ENCODE assay signal across 24 cellular contexts in genomic region chr5:52996966-52997365, GRCh38. TPM values are rescaled to one million over a fixed set of nuclear protein-coding genes. Genes with fewer than 3 reads are reported as not detected.
DNase-seq lines count a peak whose midpoint lies in the region; ATAC-seq and TF ChIP-seq lines count a peak whose summit lies in the region.
"Had no signal": no experiment of that assay in that cellular context is flagged by ENCODE, and none has a peak within 500 bp of the region (broad histone marks: within the 10 kb centered on the region; RNA-seq: fewer than 3 reads in every experiment).

No MANE protein-coding gene starts in this region.

- no peaks in the 10 kb centered on the region for H3K9me2 ChIP-seq in hepatocyte (replicated peaks; ENCODE audit: insufficient read depth)
- H3K9me2 ChIP-seq in GM23338 (ENCODE audit: insufficient read depth), result no peaks in the 10 kb centered on the region; the same call in 1 of the 2 replicates

- intact Hi-C loops in Calu3 (cut with micrococcal nuclease; ENCODE audit: unreplicated experiment), result loop anchor here (5.0 kb wide), 1 partner anchor 35 kb away; no protein-coding TSS in a partner anchor

- H3K27me3 ChIP-seq in hepatocyte, result no peaks in the 10 kb centered on the region
- H3K27me3 ChIP-seq in neural progenitor cell, result no peaks in the 10 kb centered on the region
- H3K27me3 ChIP-seq in GM23338 (ENCODE audit: insufficient read depth), result no peaks in the 10 kb centered on the region

- H3K4me1 ChIP-seq in hepatocyte (ENCODE audit: insufficient read depth) (no peaks in the 10 kb centered on the region), neural progenitor cell (peaks cover 8% of the 10 kb centered on the region), GM23338 (ENCODE audit: insufficient read depth) (no peaks in the 10 kb centered on the region)

- no peak overlapping the region for H3K9ac ChIP-seq in neural progenitor cell

- H4K20me1 ChIP-seq in hepatocyte (ENCODE audit: insufficient read depth, poor library complexity, severe bottlenecking), result no peaks in the 10 kb centered on the region
- H4K20me1 ChIP-seq in neural progenitor cell (ENCODE audit: low read depth), result no peaks in the 10 kb centered on the region
- H4K20me1 ChIP-seq in GM23338 (replicated peaks; ENCODE audit: insufficient read depth), result no peaks in the 10 kb centered on the region; the same call in 1 of the 2 replicates

- peak overlapping the region; percentile 21 for H3K4me3 Mint-ChIP-seq in Calu3 (ENCODE audit: low read depth, unreplicated experiment)
- H3K4me3 Mint-ChIP-seq in brain, result peak overlapping the region; percentile 9 to 72 (median 37)
- H3K4me3 Mint-ChIP-seq in neural progenitor cell, result peak overlapping the region; percentile 61
- H3K4me3 Mint-ChIP-seq in stimulated activated memory B cell treated with anti-CD40 and anti-IgM and Interleukin-4, amounts not matched to agents 10 μg/mL and 1 μg/mL and 100 μg/mL, for 72 hours, result no peak overlapping the region
- no peak overlapping the region for H3K4me3 Mint-ChIP-seq in GM23338
- H3K4me3 Mint-ChIP-seq: activated naive CD4-positive, alpha-beta T cell treated with anti-CD3 and anti-CD28 coated beads, Interleukin-2, amount 50 U/mL, for 24 hours; activated T-cell treated with anti-CD3 and anti-CD28 coated beads, Interleukin-2, amount 50 U/mL, for 72 hours; HFFc6; T-cell had no signal

- H3K36me3 ChIP-seq in hepatocyte (replicated peaks; ENCODE audit: insufficient read depth, low read depth) (no peaks in the 10 kb centered on the region), neural progenitor cell (no peaks in the 10 kb centered on the region), GM23338 (ENCODE audit: insufficient read depth) (no peaks in the 10 kb centered on the region)
- H3K36me3 ChIP-seq: neutrophil had no signal

- H3K27me3 Mint-ChIP-seq in Calu3 (ENCODE audit: unreplicated experiment), result no peaks in the 10 kb centered on the region
- peaks cover 8% of the 10 kb centered on the region for H3K27me3 Mint-ChIP-seq in brain
- H3K27me3 Mint-ChIP-seq in neural progenitor cell (ENCODE audit: insufficient read depth, low read depth), result peaks cover 2% of the 10 kb centered on the region
- H3K27me3 Mint-ChIP-seq in stimulated activated memory B cell treated with anti-CD40 and anti-IgM and Interleukin-4, amounts not matched to agents 10 μg/mL and 1 μg/mL and 100 μg/mL, for 72 hours, result peaks cover 12% of the 10 kb centered on the region
- H3K27me3 Mint-ChIP-seq in GM23338 (ENCODE audit: insufficient read depth, low read depth, poor library complexity), result no peaks in the 10 kb centered on the region

- H3K4me2 ChIP-seq in hepatocyte (peak overlapping the region; percentile 55), neural progenitor cell (no peak overlapping the region), GM23338 (no peak overlapping the region)

- BruUV-seq in Calu3 (replicated peaks; lab: Mats Ljungman, UMichigan), result no TSS peak

- DNase-seq in Calu3, result no peak
- DNase-seq in hepatocyte (ENCODE audit: low spot score), result no peak
- DNase-seq in neural progenitor cell (ENCODE audit: low spot score), result no peak
- no peak for DNase-seq in NCI-H2081 treated with DMSO at 0.1 percent for 48 hours (lab: John Stamatoyannopoulos, UW)
- DNase-seq in GM23338 (ENCODE audit: low spot score), result no peak
- DNase-seq: activated CD4-positive, alpha-beta T cell treated with anti-CD3 and anti-CD28 coated beads for 1 hour; activated CD8-positive, alpha-beta memory T cell treated with anti-CD3 and anti-CD28 coated beads for 24 hours; activated T-cell treated with anti-CD3 and anti-CD28 coated beads, Interleukin-2, amount 50 U/mL, for 72 hours; foreskin fibroblast; HFFc6; left cardiac atrium; NCI-H2107; NCI-H524; right cardiac atrium; stimulated activated CD4-positive, alpha-beta T cell treated with anti-CD3 and anti-CD28 coated beads, Interleukin-15, amount 100 ng/mL, for 24 hours; T-cell had no signal

- H3K36me3 Mint-ChIP-seq in Calu3 (ENCODE audit: insufficient read depth, unreplicated experiment) (peaks cover 33% of the 10 kb centered on the region), brain (no peaks in the 10 kb centered on the region), neural progenitor cell (peaks cover 3% of the 10 kb centered on the region), GM23338 (ENCODE audit: low read depth) (no peaks in the 10 kb centered on the region)
- no peaks in the 10 kb centered on the region for H3K36me3 Mint-ChIP-seq in stimulated activated memory B cell treated with anti-CD40 and anti-IgM and Interleukin-4, amounts not matched to agents 10 μg/mL and 1 μg/mL and 100 μg/mL, for 72 hours
- H3K36me3 Mint-ChIP-seq: activated naive CD4-positive, alpha-beta T cell treated with anti-CD3 and anti-CD28 coated beads, Interleukin-2, amount 50 U/mL, for 24 hours; T-cell had no signal

- H3K79me2 ChIP-seq in hepatocyte (peaks cover 8% of the 10 kb centered on the region), neural progenitor cell (ENCODE audit: low read depth) (no peaks in the 10 kb centered on the region), GM23338 (replicated peaks; ENCODE audit: insufficient read depth) (0 out of 2 replicates have a peak, but pooled peaks cover 4% of the 10 kb centered on the region)

- 68% methylated on average over 1 of the region's 1 CpG for WGBS in hepatocyte (ENCODE audit: low lambda C conversion rate, missing lambda C conversion rate)

- no peak for ATAC-seq in stimulated activated memory B cell treated with anti-CD40 and anti-IgM and Interleukin-4, amounts not matched to agents 10 μg/mL and 1 μg/mL and 100 μg/mL, for 72 hours
- no peak for ATAC-seq in GM21529 (IDR thresholded peaks at IDR 0.05; ENCODE audit: unreplicated experiment)
- ATAC-seq in GM23338, result no peak
- ATAC-seq: activated T-cell treated with anti-CD3 and anti-CD28 coated beads, Interleukin-2, amount 50 U/mL, for 72 hours; left cardiac atrium; right cardiac atrium; Right ventricle myocardium inferior; T-cell had no signal

- H3K4me3 ChIP-seq in hepatocyte (no peak overlapping the region), neural progenitor cell (no peak overlapping the region), GM23338 (no peak overlapping the region)
- H3K4me3 ChIP-seq: coronary artery had no signal

- CTCF ChIA-PET in Calu3 (lab: Charles Lee), result interaction anchor here (1.1 to 3.6 kb wide), 4 partner anchors 8 to 48 kb away, joined by 3 to 14 read pairs (median 6); partner anchors contain the start of gene ITGA2

- peak overlapping the region; percentile 12 for H2AFZ ChIP-seq in hepatocyte
- no peak overlapping the region for H2AFZ ChIP-seq in neural progenitor cell (replicated peaks)
- H2AFZ ChIP-seq in GM23338, result no peak overlapping the region

- H3F3A ChIP-seq in neural progenitor cell (ENCODE audit: low read depth) (no peaks in the 10 kb centered on the region), GM23338 (replicated peaks; ENCODE audit: low read depth) (no peaks in the 10 kb centered on the region)

- TF ChIP-seq CTCF in Calu3 (IDR thresholded peaks at IDR 0.05; ENCODE audit: unreplicated experiment) (no peak), brain (conservative IDR thresholded peaks at IDR 0.05) (no peak), hepatocyte (IDR thresholded peaks at IDR 0.05; ENCODE audit: poor library complexity) (no peak), neural progenitor cell (IDR thresholded peaks at IDR 0.05) (no peak), GM23338 (conservative IDR thresholded peaks at IDR 0.05; ENCODE audit: low read depth in 2 of 2) (no peak)

- no peaks in the 10 kb centered on the region for H3K9me3 Mint-ChIP-seq in Calu3 (ENCODE audit: low read depth, unreplicated experiment)
- no peaks in the 10 kb centered on the region for H3K9me3 Mint-ChIP-seq in brain
- no peaks in the 10 kb centered on the region for H3K9me3 Mint-ChIP-seq in neural progenitor cell
- no peaks in the 10 kb centered on the region for H3K9me3 Mint-ChIP-seq in stimulated activated memory B cell treated with anti-CD40 and anti-IgM and Interleukin-4, amounts not matched to agents 10 μg/mL and 1 μg/mL and 100 μg/mL, for 72 hours
- H3K9me3 Mint-ChIP-seq in GM23338, result no peaks in the 10 kb centered on the region
- H3K9me3 Mint-ChIP-seq: activated naive CD4-positive, alpha-beta T cell treated with anti-CD3 and anti-CD28 coated beads, Interleukin-2, amount 50 U/mL, for 24 hours; activated T-cell treated with anti-CD3 and anti-CD28 coated beads, Interleukin-2, amount 50 U/mL, for 72 hours; HFFc6; T-cell had no signal

- H3K9me3 ChIP-seq in hepatocyte (ENCODE audit: low read depth) (no peaks in the 10 kb centered on the region), neural progenitor cell (ENCODE audit: low read depth) (no peaks in the 10 kb centered on the region)
- H3K9me3 ChIP-seq: neutrophil had no signal

- peak overlapping the region; percentile 13 for H3K27ac Mint-ChIP-seq in Calu3 (ENCODE audit: unreplicated experiment)
- H3K27ac Mint-ChIP-seq in brain, result peak overlapping the region in 4 of 5 experiments; percentile 12 to 77 (median 44)
- H3K27ac Mint-ChIP-seq in neural progenitor cell, result peak overlapping the region; percentile 96
- no peak overlapping the region for H3K27ac Mint-ChIP-seq in stimulated activated memory B cell treated with anti-CD40 and anti-IgM and Interleukin-4, amounts not matched to agents 10 μg/mL and 1 μg/mL and 100 μg/mL, for 72 hours
- no peak overlapping the region for H3K27ac Mint-ChIP-seq in GM23338
- H3K27ac Mint-ChIP-seq: activated naive CD4-positive, alpha-beta T cell treated with anti-CD3 and anti-CD28 coated beads, Interleukin-2, amount 50 U/mL, for 24 hours; activated T-cell treated with anti-CD3 and anti-CD28 coated beads, Interleukin-2, amount 50 U/mL, for 72 hours; HFFc6; T-cell had no signal

- H3K4me1 Mint-ChIP-seq in Calu3 (ENCODE audit: low read depth, unreplicated experiment) (peaks cover 18% of the 10 kb centered on the region), brain (peaks cover 18% of the 10 kb centered on the region), neural progenitor cell (peaks cover 8% of the 10 kb centered on the region), GM23338 (peaks cover 2% of the 10 kb centered on the region; the same call in 2 of the 3 replicates)
- H3K4me1 Mint-ChIP-seq in stimulated activated memory B cell treated with anti-CD40 and anti-IgM and Interleukin-4, amounts not matched to agents 10 μg/mL and 1 μg/mL and 100 μg/mL, for 72 hours, result no peaks in the 10 kb centered on the region
- H3K4me1 Mint-ChIP-seq: activated naive CD4-positive, alpha-beta T cell treated with anti-CD3 and anti-CD28 coated beads, Interleukin-2, amount 50 U/mL, for 24 hours; T-cell had no signal

- H3K27ac ChIP-seq in hepatocyte (peak overlapping the region; percentile 48), neural progenitor cell (no peak overlapping the region), GM23338 (ENCODE audit: low read depth) (no peak overlapping the region)
- H3K27ac ChIP-seq: coronary artery, neutrophil had no signal

TF ChIP-seq in GM23338, 12 proteins besides CTCF, POLR2A, EP300 and RAD21 (continues in another document):
- TF ChIP-seq ZNF114 (CRISPR knock-in tag; IDR thresholded peaks at IDR 0.05) (no peak), NANOG (IDR thresholded peaks at IDR 0.05; ENCODE audit: borderline replicate concordance) (no peak)

RNA-seq across cellular contexts. Expression of gene ITGA2, which starts 7.8 kb away (rescaled TPM):
- total RNA-seq in Calu3 (2022), result 91.9 and 101 TPM in 2 replicates
- 1.0 TPM for polyA plus RNA-seq in brain (ENCODE audit: insufficient read depth, low read depth, low replicate concordance)
- 10.2 and 10.8 TPM in 2 replicates for total RNA-seq in hepatocyte
- 1.5 and 2.5 TPM in 2 replicates for polyA plus RNA-seq in hepatocyte
- 2.5 and 2.6 TPM in 2 replicates for total RNA-seq in neural progenitor cell (ENCODE audit: low replicate concordance)
- total RNA-seq in GM23338 (2014; rRNA removed; shearing (Covaris generic)), result 6.2 and 7.1 TPM in 2 replicates
- polyA plus RNA-seq in GM23338 (2016; fragmentation: Nextera tagmentation; extraction: Ambion mirVana), result 1.9 and 2.6 TPM in 2 replicates
- total RNA-seq: G401 had no signal

Comparison
In these comparisons a context has a peak if more than half of its experiments do, and no peak if none do; other contexts are left out.
1. H3K27ac Mint-ChIP-seq: peak in Calu3 (single experiment), brain (4 of 5) and neural progenitor cell (single experiment); none in stimulated activated memory B cell treated with anti-CD40 and anti-IgM and Interleukin-4, amounts not matched to agents 10 μg/mL and 1 μg/mL and 100 μg/mL, for 72 hours (single experiment) and GM23338 (single experiment).
2. H3K4me3 Mint-ChIP-seq: peak in Calu3 (single experiment), brain (5 of 5) and neural progenitor cell (single experiment); none in stimulated activated memory B cell treated with anti-CD40 and anti-IgM and Interleukin-4, amounts not matched to agents 10 μg/mL and 1 μg/mL and 100 μg/mL, for 72 hours (single experiment) and GM23338 (single experiment).